Comparison of ENCODE assay signal across 10 cellular contexts in the genomic region with DNA sequence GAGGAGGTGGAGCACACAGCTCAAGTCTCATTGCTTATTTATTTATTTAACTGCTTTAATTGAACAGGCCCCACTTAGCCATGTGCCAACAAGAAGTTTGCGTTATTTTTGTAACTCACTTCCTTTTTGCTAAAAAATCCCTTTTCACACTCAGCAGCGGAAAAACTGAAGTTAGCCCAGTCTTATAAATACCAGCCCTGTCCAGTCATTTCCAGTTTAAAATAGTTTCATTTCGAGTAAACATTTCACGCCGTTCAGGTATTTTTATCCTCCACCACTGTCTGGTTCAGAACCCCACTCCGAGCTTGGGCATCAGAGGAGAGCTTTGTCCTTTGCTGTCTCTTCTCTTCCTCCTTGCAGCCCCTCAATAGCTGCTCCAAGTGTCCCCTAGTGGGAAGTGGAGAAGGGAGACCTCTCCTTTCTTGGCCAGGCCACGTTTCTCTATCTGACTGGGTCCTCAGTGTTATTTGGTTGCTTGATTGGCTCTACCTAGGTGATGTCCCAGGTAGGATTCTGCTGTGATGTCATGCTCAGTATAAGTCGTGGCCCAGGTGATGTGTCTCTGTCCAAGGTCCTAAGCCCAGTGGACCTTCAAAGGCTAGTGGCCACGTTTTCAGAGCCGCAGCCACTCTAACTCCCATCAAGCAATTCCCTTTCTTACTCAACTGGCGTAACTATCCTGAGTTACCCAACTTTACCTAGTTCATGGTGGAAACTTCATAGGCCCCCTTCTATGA. TPM values are rescaled to one million over a fixed set of nuclear protein-coding genes. Genes with fewer than 3 reads are reported as not detected.
DNase-seq lines count a peak whose midpoint lies in the region; ATAC-seq, FAIRE-seq and TF ChIP-seq lines count a peak whose summit lies in the region.
"Had no signal": no experiment of that assay in that cellular context is flagged by ENCODE, and none has a peak within 500 bp of the region (broad histone marks: within the 10 kb centered on the region; RNA-seq: fewer than 3 reads in every experiment).

No MANE protein-coding gene starts in this region.

- H2BK120ac ChIP-seq in mesenchymal stem cell (ENCODE audit: low read depth, low read length), result no peak overlapping the region

- H3K9ac ChIP-seq in mesenchymal stem cell (ENCODE audit: low read length), result no peak overlapping the region

- H2AFZ ChIP-seq in mesenchymal stem cell (ENCODE audit: low read depth, low read length), result no peak overlapping the region

- H3K14ac ChIP-seq in mesenchymal stem cell (ENCODE audit: low read length in 2 of 2), result no peak overlapping the region

- ATAC-seq in GM19438 (IDR thresholded peaks at IDR 0.05; ENCODE audit: low read depth, unreplicated experiment) (peak; percentile 62), HG02943 (IDR thresholded peaks at IDR 0.05; ENCODE audit: low read depth, unreplicated experiment) (peak; percentile 71), aorta (ENCODE audit: low FRiP score) (no peak), Right ventricle myocardium superior (ENCODE audit: poor library complexity) (no peak)

- no peak overlapping the region for H2BK15ac ChIP-seq in mesenchymal stem cell (ENCODE audit: low read depth, poor library complexity, severe bottlenecking)

- H3K36me3 ChIP-seq in aorta (ENCODE audit: control insufficient read depth in 1 of 2, insufficient read depth in 2 of 2, low read length in 1 of 2), result no peaks in the 10 kb centered on the region
- H3K36me3 ChIP-seq in mesenchymal stem cell (ENCODE audit: control insufficient read depth in 1 of 2, insufficient read depth in 2 of 2, low read depth in 1 of 2, low read length in 2 of 2), result no peaks in the 10 kb centered on the region

- DNase-seq in GM12891 (ENCODE audit: insufficient read length, low spot score) (no peak), aorta (no peak), mesenchymal stem cell (no peak), Right ventricle myocardium superior (no peak), DMS79 treated with DMSO at 0.1 percent for 48 hours (lab: John Stamatoyannopoulos, UW) (no peak)
- DNase-seq: amniotic stem cell had no signal

- no peak overlapping the region for H3K4me2 ChIP-seq in mesenchymal stem cell (ENCODE audit: low read length, poor library complexity, severe bottlenecking)

- no peak overlapping the region for H4K91ac ChIP-seq in mesenchymal stem cell (ENCODE audit: low read length)

- no peak overlapping the region for H3K18ac ChIP-seq in mesenchymal stem cell (ENCODE audit: low read depth in 1 of 2, low read length in 2 of 2)

- H3K4me1 ChIP-seq in aorta (ENCODE audit: control insufficient read depth in 1 of 2, insufficient read depth in 2 of 2, low read length in 2 of 2) (no peaks in the 10 kb centered on the region), mesenchymal stem cell (ENCODE audit: control insufficient read depth, insufficient read depth, low read depth, low read length) (no peaks in the 10 kb centered on the region)

- no peak overlapping the region for H2BK12ac ChIP-seq in mesenchymal stem cell (ENCODE audit: low read length in 2 of 2)

- H3K27me3 ChIP-seq in aorta (ENCODE audit: control insufficient read depth in 1 of 2, insufficient read depth in 2 of 2, low read length in 1 of 2) (no peaks in the 10 kb centered on the region), mesenchymal stem cell (ENCODE audit: control insufficient read depth in 1 of 2, insufficient read depth in 1 of 2, low read length in 2 of 2) (peaks cover 0 to 3% of the 10 kb centered on the region in 2 experiments)

- no peak overlapping the region for H3K4ac ChIP-seq in mesenchymal stem cell (ENCODE audit: low read depth in 1 of 2, low read length in 2 of 2)

- TF ChIP-seq POLR2A in GM12891 (IDR thresholded peaks at IDR 0.05; ENCODE audit: low read depth, low read length), result no peak

- H2BK5ac ChIP-seq in mesenchymal stem cell (ENCODE audit: low read depth, low read length, poor library complexity, severe bottlenecking), result no peak overlapping the region

- peaks cover 2% of the 10 kb centered on the region for H3K9me3 ChIP-seq in aorta (ENCODE audit: control insufficient read depth, low read length)
- peaks cover 5% of the 10 kb centered on the region for H3K9me3 ChIP-seq in mesenchymal stem cell (ENCODE audit: control insufficient read depth, low read length)

- no peak overlapping the region for H2AK5ac ChIP-seq in mesenchymal stem cell (ENCODE audit: low read length, severe bottlenecking)

- H3K79me1 ChIP-seq in mesenchymal stem cell (replicated peaks; ENCODE audit: low read length, poor library complexity, severe bottlenecking), result no peaks in the 10 kb centered on the region

- H3K4me3 ChIP-seq in aorta (ENCODE audit: low read length in 2 of 2), result no peak overlapping the region
- no peak overlapping the region for H3K4me3 ChIP-seq in mesenchymal stem cell (ENCODE audit: insufficient read depth in 1 of 2, low read depth in 1 of 2, low read length in 2 of 2)

- FAIRE-seq in GM12891 (lab: Jason Lieb, UNC), result peak; percentile 94
- FAIRE-seq: RCC 7860 had no signal

- H4K8ac ChIP-seq in mesenchymal stem cell (ENCODE audit: low read length), result no peak overlapping the region

- H3K23ac ChIP-seq in mesenchymal stem cell (ENCODE audit: low read length in 2 of 2), result no peak overlapping the region

- H3K27ac ChIP-seq in aorta (ENCODE audit: low read depth in 1 of 2, low read length in 2 of 2) (no peak overlapping the region), mesenchymal stem cell (ENCODE audit: low read length, poor library complexity, severe bottlenecking) (no peak overlapping the region)

- WGBS in aorta, 2 donors, result 36 to 40% methylated on average over 11 of the region's 11 CpGs
- 66% methylated on average over 10 of the region's 11 CpGs for WGBS in mesenchymal stem cell

- intact Hi-C loops in aorta (cut with DNase I) (no loop called here), Right ventricle myocardium superior (cut with DNase I) (no loop called here)

TF ChIP-seq in GM12891, 5 proteins besides CTCF, POLR2A, EP300 and RAD21:
- TF ChIP-seq POU2F2 (IDR thresholded peaks at IDR 0.05; ENCODE audit: low read depth, low read length), result no peak
- peak; percentile 70 for TF ChIP-seq SPI1 (IDR thresholded peaks at IDR 0.05; ENCODE audit: low read depth, low read length)

TF ChIP-seq in PFSK-1, 5 proteins besides CTCF, POLR2A, EP300 and RAD21:
- TF ChIP-seq TAF1 (IDR thresholded peaks at IDR 0.05; ENCODE audit: borderline replicate concordance, insufficient read depth, low read length), result no peak
- TF ChIP-seq, protein P1, sequence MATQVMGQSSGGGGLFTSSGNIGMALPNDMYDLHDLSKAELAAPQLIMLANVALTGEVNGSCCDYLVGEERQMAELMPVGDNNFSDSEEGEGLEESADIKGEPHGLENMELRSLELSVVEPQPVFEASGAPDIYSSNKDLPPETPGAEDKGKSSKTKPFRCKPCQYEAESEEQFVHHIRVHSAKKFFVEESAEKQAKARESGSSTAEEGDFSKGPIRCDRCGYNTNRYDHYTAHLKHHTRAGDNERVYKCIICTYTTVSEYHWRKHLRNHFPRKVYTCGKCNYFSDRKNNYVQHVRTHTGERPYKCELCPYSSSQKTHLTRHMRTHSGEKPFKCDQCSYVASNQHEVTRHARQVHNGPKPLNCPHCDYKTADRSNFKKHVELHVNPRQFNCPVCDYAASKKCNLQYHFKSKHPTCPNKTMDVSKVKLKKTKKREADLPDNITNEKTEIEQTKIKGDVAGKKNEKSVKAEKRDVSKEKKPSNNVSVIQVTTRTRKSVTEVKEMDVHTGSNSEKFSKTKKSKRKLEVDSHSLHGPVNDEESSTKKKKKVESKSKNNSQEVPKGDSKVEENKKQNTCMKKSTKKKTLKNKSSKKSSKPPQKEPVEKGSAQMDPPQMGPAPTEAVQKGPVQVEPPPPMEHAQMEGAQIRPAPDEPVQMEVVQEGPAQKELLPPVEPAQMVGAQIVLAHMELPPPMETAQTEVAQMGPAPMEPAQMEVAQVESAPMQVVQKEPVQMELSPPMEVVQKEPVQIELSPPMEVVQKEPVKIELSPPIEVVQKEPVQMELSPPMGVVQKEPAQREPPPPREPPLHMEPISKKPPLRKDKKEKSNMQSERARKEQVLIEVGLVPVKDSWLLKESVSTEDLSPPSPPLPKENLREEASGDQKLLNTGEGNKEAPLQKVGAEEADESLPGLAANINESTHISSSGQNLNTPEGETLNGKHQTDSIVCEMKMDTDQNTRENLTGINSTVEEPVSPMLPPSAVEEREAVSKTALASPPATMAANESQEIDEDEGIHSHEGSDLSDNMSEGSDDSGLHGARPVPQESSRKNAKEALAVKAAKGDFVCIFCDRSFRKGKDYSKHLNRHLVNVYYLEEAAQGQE (IDR thresholded peaks at IDR 0.05; ENCODE audit: insufficient read depth in 1 of 2, low read depth in 2 of 2, low read length in 2 of 2), result peak; percentile 84 to 91

RNA-seq across cellular contexts. Expression of gene GAS7, which starts 53.0 kb away (rescaled TPM):
- polyA plus RNA-seq in GM12891 (2012; ENCODE audit: low read depth, missing spikeins), result 8.7 TPM
- 26.7 TPM for polyA plus RNA-seq in PFSK-1 (2012; ENCODE audit: insufficient read length, low read depth)
- total RNA-seq in aorta (100 to 1,000 TPM in 1 of 2 donors, 10 to 100 TPM in 1; 56.8 to 136 TPM), Right ventricle myocardium superior (72.1 TPM)
- polyA plus RNA-seq in aorta, result 1 to 10 TPM; 1.2 to 7.8 TPM
- polyA plus RNA-seq in mesenchymal stem cell (2013, experiment 1 of 2), result 20.4 TPM
- 21.6 TPM for polyA plus RNA-seq in mesenchymal stem cell (2013, experiment 2 of 2)

Comparison
In these comparisons a context has a peak if more than half of its experiments do, and no peak if none do; other contexts are left out.
1. ATAC-seq: peak in GM19438 (single experiment) and HG02943 (single experiment); none in aorta (single experiment) and Right ventricle myocardium superior (single experiment).